ENCODE assay signal across 1 cellular context in the genomic region with DNA sequence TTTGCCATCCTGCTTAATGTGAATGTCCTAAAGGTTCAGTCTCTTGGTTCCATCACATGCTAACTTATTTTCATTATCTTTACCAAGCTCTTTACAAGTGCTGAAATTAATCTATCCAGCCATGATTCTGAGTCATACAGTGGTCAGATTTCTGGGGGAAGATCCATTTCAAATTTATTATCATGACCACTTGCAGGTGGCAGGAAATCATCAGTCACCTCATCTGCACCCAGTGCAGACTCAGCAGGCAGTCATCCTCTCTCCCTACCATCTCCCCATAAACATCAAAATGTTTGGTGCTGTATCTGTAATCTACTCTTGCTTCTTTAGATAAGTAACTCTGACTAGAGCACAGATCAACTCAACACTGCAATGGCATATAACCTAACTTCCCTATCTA.
TF ChIP-seq lines count a peak whose summit lies in the region.

No MANE protein-coding gene starts in this region.

TF ChIP-seq in IMR-90, 13 proteins besides CTCF, POLR2A, EP300 and RAD21 (continued from another document):
- TF ChIP-seq MAFK (IDR thresholded peaks at IDR 0.05; ENCODE audit: low read depth, low read length): peak; percentile 65
- TF ChIP-seq CHD1 (IDR thresholded peaks at IDR 0.05; ENCODE audit: low read depth, low read length): no peak
- TF ChIP-seq RFX5 (IDR thresholded peaks at IDR 0.05; ENCODE audit: low read depth, low read length): no peak
- peak; percentile 82 for TF ChIP-seq FOS (IDR thresholded peaks at IDR 0.05; ENCODE audit: low read depth, low read length)
